Comparison of ENCODE assay signal across 22 cellular contexts in genomic region chr5:159073030-159073429, GRCh38. TPM values are rescaled to one million over a fixed set of nuclear protein-coding genes. Genes with fewer than 3 reads are reported as not detected.
A peak's percentile ranks its signal among the peaks of the same experiment; 100 is the strongest.
DNase-seq lines count a peak whose midpoint lies in the region; ATAC-seq and TF ChIP-seq lines count a peak whose summit lies in the region.
"Had no signal": no experiment of that assay in that cellular context is flagged by ENCODE, and none has a peak within 500 bp of the region (broad histone marks: within the 10 kb centered on the region; RNA-seq: fewer than 3 reads in every experiment).

No MANE protein-coding gene starts in this region.

- H2AFZ ChIP-seq in mesenchymal stem cell (ENCODE audit: low read depth, low read length) (no peak overlapping the region), neural progenitor cell (replicated peaks) (no peak overlapping the region)

- no peak overlapping the region for H2AK5ac ChIP-seq in mesenchymal stem cell (ENCODE audit: low read length, severe bottlenecking)

- H3K4me2 ChIP-seq in mesenchymal stem cell (ENCODE audit: low read length, poor library complexity, severe bottlenecking) = no peak overlapping the region
- H3K4me2 ChIP-seq in neural progenitor cell = no peak overlapping the region

- no peak overlapping the region for H3K18ac ChIP-seq in mesenchymal stem cell (ENCODE audit: low read depth in 1 of 2, low read length in 2 of 2)

- H2BK15ac ChIP-seq in mesenchymal stem cell (ENCODE audit: low read depth, poor library complexity, severe bottlenecking) = no peak overlapping the region

- no peak overlapping the region for H2BK12ac ChIP-seq in mesenchymal stem cell (ENCODE audit: low read length in 2 of 2)

- H2BK120ac ChIP-seq in mesenchymal stem cell (ENCODE audit: low read depth, low read length) = no peak overlapping the region

- no peaks in the 10 kb centered on the region for H3K4me1 ChIP-seq in mesenchymal stem cell (ENCODE audit: control insufficient read depth, insufficient read depth, low read depth, low read length)
- H3K4me1 ChIP-seq in neural progenitor cell = peaks cover 9% of the 10 kb centered on the region

- H3K36me3 ChIP-seq in mesenchymal stem cell (ENCODE audit: control insufficient read depth in 1 of 2, insufficient read depth in 2 of 2, low read depth in 1 of 2, low read length in 2 of 2) = peaks cover 0 to 74% of the 10 kb centered on the region in 2 experiments
- no peaks in the 10 kb centered on the region for H3K36me3 ChIP-seq in neural progenitor cell
- H3K36me3 ChIP-seq: WERI-Rb-1 had no signal

- no peak overlapping the region for H3K4me3 Mint-ChIP-seq in neural progenitor cell
- H3K4me3 Mint-ChIP-seq: activated naive CD8-positive, alpha-beta T cell treated with anti-CD3 and anti-CD28 coated beads for 36 hours; activated T-helper 17 cell treated with anti-CD3 and anti-CD28 coated beads, Interleukin-2, amount 50 U/mL, for 72 hours; CD4-positive, alpha-beta T cell; T-helper 2 cell treated with Interferon-gamma antibody and Interleukin-4, amounts not matched to agents 5 μg/mL and 100 μg/mL, for 36 hours had no signal

- H3K27me3 ChIP-seq in mesenchymal stem cell (ENCODE audit: control insufficient read depth in 1 of 2, insufficient read depth in 1 of 2, low read length in 2 of 2) (no peaks in the 10 kb centered on the region), neural progenitor cell (peaks cover 41% of the 10 kb centered on the region)
- H3K27me3 ChIP-seq: body of pancreas had no signal

- no peak overlapping the region for H4K8ac ChIP-seq in mesenchymal stem cell (ENCODE audit: low read length)

- H3F3A ChIP-seq in neural progenitor cell (ENCODE audit: low read depth) = no peaks in the 10 kb centered on the region

- ATAC-seq in GM18868 (IDR thresholded peaks at IDR 0.05; ENCODE audit: unreplicated experiment) (no peak), HG02981 (IDR thresholded peaks at IDR 0.05; ENCODE audit: unreplicated experiment) (no peak), GM21723 (IDR thresholded peaks at IDR 0.05; ENCODE audit: unreplicated experiment) (no peak)
- ATAC-seq: activated T-helper 17 cell treated with anti-CD3 and anti-CD28 coated beads, Interleukin-2, amount 50 U/mL, for 72 hours; body of pancreas; SK-N-SH treated with all-trans-retinoic acid at 6 μM for 48 hours had no signal

- H3K9ac ChIP-seq in mesenchymal stem cell (ENCODE audit: low read length) (peak overlapping the region; percentile 42), neural progenitor cell (no peak overlapping the region)

- H2BK5ac ChIP-seq in mesenchymal stem cell (ENCODE audit: low read depth, low read length, poor library complexity, severe bottlenecking) = no peak overlapping the region

- no peak for TF ChIP-seq CTCF in neural progenitor cell (IDR thresholded peaks at IDR 0.05)

- H3K9me3 ChIP-seq in mesenchymal stem cell (ENCODE audit: control insufficient read depth, low read length) (no peaks in the 10 kb centered on the region), neural progenitor cell (ENCODE audit: low read depth) (no peaks in the 10 kb centered on the region)
- H3K9me3 ChIP-seq: body of pancreas had no signal

- H3K14ac ChIP-seq in mesenchymal stem cell (ENCODE audit: low read length in 2 of 2) = no peak overlapping the region

- H3K27ac ChIP-seq in mesenchymal stem cell (ENCODE audit: low read length, poor library complexity, severe bottlenecking) (no peak overlapping the region), neural progenitor cell (no peak overlapping the region)
- H3K27ac ChIP-seq: WERI-Rb-1 had no signal

- H4K20me1 ChIP-seq in neural progenitor cell (ENCODE audit: low read depth) = no peaks in the 10 kb centered on the region

- no peak overlapping the region for H3K23ac ChIP-seq in mesenchymal stem cell (ENCODE audit: low read length in 2 of 2)

- DNase-seq in GM03348 (ENCODE audit: low spot score) (peak; percentile 46), NCI-H69 (lab: John Stamatoyannopoulos, UW) (peak; percentile 25), mesenchymal stem cell (no peak), stromal cell of bone marrow (ENCODE audit: low read depth) (peak; percentile 85), neural progenitor cell (ENCODE audit: low spot score) (no peak)
- DNase-seq: activated CD8-positive, alpha-beta memory T cell treated with anti-CD3 and anti-CD28 coated beads, Interleukin-2, amount 50 U/mL, for 4 hours; activated naive CD8-positive, alpha-beta T cell treated with anti-CD3 and anti-CD28 coated beads for 36 hours; body of pancreas; CD4-positive, alpha-beta T cell; DMS153; effector CD8-positive, alpha-beta T cell; NCI-H1930; NCI-H510A treated with DMSO at 0.1 percent for 48 hours; occipital lobe; RPMI8226; WERI-Rb-1 had no signal

- no peak overlapping the region for H4K91ac ChIP-seq in mesenchymal stem cell (ENCODE audit: low read length)

- H3K27ac Mint-ChIP-seq in neural progenitor cell = no peak overlapping the region
- H3K27ac Mint-ChIP-seq: activated naive CD8-positive, alpha-beta T cell treated with anti-CD3 and anti-CD28 coated beads for 36 hours; activated T-helper 17 cell treated with anti-CD3 and anti-CD28 coated beads, Interleukin-2, amount 50 U/mL, for 72 hours; CD4-positive, alpha-beta T cell; T-helper 2 cell treated with Interferon-gamma antibody and Interleukin-4, amounts not matched to agents 5 μg/mL and 100 μg/mL, for 36 hours had no signal

- no peaks in the 10 kb centered on the region for H3K79me2 ChIP-seq in neural progenitor cell (ENCODE audit: low read depth)

- WGBS in mesenchymal stem cell = 92% methylated on average over 2 of the region's 4 CpGs

- H3K4me3 ChIP-seq in mesenchymal stem cell (ENCODE audit: insufficient read depth in 1 of 2, low read depth in 1 of 2, low read length in 2 of 2) (peak overlapping the region in 1 of 2 experiments; percentile 58), neural progenitor cell (no peak overlapping the region)
- H3K4me3 ChIP-seq: body of pancreas had no signal

- no peaks in the 10 kb centered on the region for H3K79me1 ChIP-seq in mesenchymal stem cell (replicated peaks; ENCODE audit: low read length, poor library complexity, severe bottlenecking)

- peaks cover 2% of the 10 kb centered on the region for H3K27me3 Mint-ChIP-seq in neural progenitor cell (ENCODE audit: insufficient read depth, low read depth)

- peaks cover 4% of the 10 kb centered on the region for H3K36me3 Mint-ChIP-seq in neural progenitor cell
- H3K36me3 Mint-ChIP-seq: activated naive CD8-positive, alpha-beta T cell treated with anti-CD3 and anti-CD28 coated beads for 36 hours had no signal

- no peaks in the 10 kb centered on the region for H3K9me3 Mint-ChIP-seq in neural progenitor cell
- H3K9me3 Mint-ChIP-seq: activated naive CD8-positive, alpha-beta T cell treated with anti-CD3 and anti-CD28 coated beads for 36 hours; activated T-helper 17 cell treated with anti-CD3 and anti-CD28 coated beads, Interleukin-2, amount 50 U/mL, for 72 hours; CD4-positive, alpha-beta T cell; T-helper 2 cell treated with Interferon-gamma antibody and Interleukin-4, amounts not matched to agents 5 μg/mL and 100 μg/mL, for 36 hours had no signal

- no peak overlapping the region for H3K4ac ChIP-seq in mesenchymal stem cell (ENCODE audit: low read depth in 1 of 2, low read length in 2 of 2)

- H3K4me1 Mint-ChIP-seq in neural progenitor cell = peaks cover 19% of the 10 kb centered on the region
- H3K4me1 Mint-ChIP-seq: activated T-helper 17 cell treated with anti-CD3 and anti-CD28 coated beads, Interleukin-2, amount 50 U/mL, for 72 hours had no signal

RNA-seq across cellular contexts. Expression of gene EBF1, which starts 26.7 kb away (rescaled TPM):
- 2.7 TPM for polyA plus RNA-seq in mesenchymal stem cell (2013, experiment 1 of 2)
- 2.5 TPM for polyA plus RNA-seq in mesenchymal stem cell (2013, experiment 2 of 2)
- 0.19 and 0.56 TPM in 2 replicates for total RNA-seq in neural progenitor cell (ENCODE audit: low replicate concordance)

Comparison
In these comparisons a context has a peak if more than half of its experiments do, and no peak if none do; other contexts are left out.
1. DNase-seq: peak in GM03348 (single experiment), NCI-H69 (single experiment) and stromal cell of bone marrow (single experiment); none in mesenchymal stem cell (single experiment) and neural progenitor cell (single experiment).